In genomic region chr6:83511901-83512681, GRCh38 we compare ENCODE assay signal across 8 cellular contexts. TPM values are rescaled to one million over a fixed set of nuclear protein-coding genes. Genes with fewer than 3 reads are reported as not detected.
A peak's percentile ranks its signal among the peaks of the same experiment; 100 is the strongest.
DNase-seq lines count a peak whose midpoint lies in the region; ATAC-seq and TF ChIP-seq lines count a peak whose summit lies in the region.

Gene PRSS35, plus strand, starts transcription at chr6:83512534. Its CDS starts 10,908 bp downstream, at chr6:83523442.

- H3K27me3 ChIP-seq in A673 (replicated peaks; ENCODE audit: insufficient read depth, low read depth, low read length, poor library complexity): no peaks in the 10 kb centered on the region
- H3K27me3 ChIP-seq in endodermal cell (ENCODE audit: control insufficient read depth, insufficient read depth, low read length, poor library complexity, severe bottlenecking): no peaks in the 10 kb centered on the region

- peak within 1 kb of the TSS; percentile 32 for H3K9ac ChIP-seq in endodermal cell (ENCODE audit: extremely low read depth, low read length, poor library complexity, severe bottlenecking)

- peak within 1 kb of the TSS; percentile 14 for H3K27ac Mint-ChIP-seq in endodermal cell
- H3K27ac Mint-ChIP-seq in type B pancreatic cell: peak within 1 kb of the TSS; percentile 18

- ATAC-seq in SK-N-SH treated with all-trans-retinoic acid at 6 μM for 48 hours: peak; percentile 93

- H3K27ac ChIP-seq in A673 (ENCODE audit: low read depth, low read length, poor library complexity, severe bottlenecking) (peak within 1 kb of the TSS; percentile 75), endodermal cell (ENCODE audit: low read depth, low read length) (no peak within 1 kb of the TSS), mesodermal cell (ENCODE audit: low read depth, low read length, severe bottlenecking) (no peak within 1 kb of the TSS)

- H3K4me3 Mint-ChIP-seq in endodermal cell (peak within 1 kb of the TSS; percentile 70), type B pancreatic cell (peak within 1 kb of the TSS; percentile 86)

- H3K4me3 ChIP-seq in A673 (ENCODE audit: low read depth, low read length, poor library complexity, severe bottlenecking): peak within 1 kb of the TSS; percentile 64
- peak within 1 kb of the TSS; percentile 79 for H3K4me3 ChIP-seq in endodermal cell (ENCODE audit: low read length)
- H3K4me3 ChIP-seq in mesodermal cell (ENCODE audit: extremely low read depth, insufficient read depth, low read length, poor library complexity, severe bottlenecking): peak within 1 kb of the TSS; percentile 44

- no peaks in the 10 kb centered on the region for H3K9me3 Mint-ChIP-seq in endodermal cell
- H3K9me3 Mint-ChIP-seq in type B pancreatic cell: no peaks in the 10 kb centered on the region

- H3K36me3 ChIP-seq in A673 (ENCODE audit: insufficient read depth, low read length, poor library complexity, severe bottlenecking) (no peaks in the 10 kb centered on the region), endodermal cell (ENCODE audit: control insufficient read depth, insufficient read depth, low read length) (no peaks in the 10 kb centered on the region), mesodermal cell (ENCODE audit: control insufficient read depth, insufficient read depth, low read length) (no peaks in the 10 kb centered on the region)

- H3K4me1 Mint-ChIP-seq in endodermal cell (peaks cover 9% of the 10 kb centered on the region), type B pancreatic cell (ENCODE audit: unreplicated experiment) (peaks cover 13% of the 10 kb centered on the region)

- H3K36me3 Mint-ChIP-seq in endodermal cell (ENCODE audit: low read depth): no peaks in the 10 kb centered on the region
- no peaks in the 10 kb centered on the region for H3K36me3 Mint-ChIP-seq in type B pancreatic cell

- BruUV-seq in A673 (replicated peaks; lab: Mats Ljungman, UMichigan): no TSS peak

- H3K9me3 ChIP-seq in A673 (ENCODE audit: low read depth, low read length, poor library complexity, severe bottlenecking): no peaks in the 10 kb centered on the region
- H3K9me3 ChIP-seq in endodermal cell (ENCODE audit: control insufficient read depth, low read length): no peaks in the 10 kb centered on the region
- H3K9me3 ChIP-seq in mesodermal cell (ENCODE audit: control insufficient read depth, low read length): no peaks in the 10 kb centered on the region

- peak; percentile 89 for DNase-seq in A673 (ENCODE audit: low spot score)
- DNase-seq in HuH-7 (ENCODE audit: low spot score): peak; percentile 84
- DNase-seq in endodermal cell: peak; percentile 95
- DNase-seq in type B pancreatic cell (ENCODE audit: extremely low spot score, unreplicated experiment): peak; percentile 78
- DNase-seq in stimulated activated naive CD4-positive, alpha-beta T cell treated with Interleukin-2 at 50 U/mL for 16 hours (lab: John Stamatoyannopoulos, UW): no peak

- CTCF ChIA-PET in A673 (lab: Charles Lee): interaction anchor here (0.5 to 1.5 kb wide), 5 partner anchors 16 to 296 kb away, joined by 3 to 7 read pairs (median 5); no protein-coding TSS in a partner anchor

- TF ChIP-seq CTCF in A673 (conservative IDR thresholded peaks at IDR 0.05; ENCODE audit: low read depth, low read length): peak; percentile 93
- TF ChIP-seq CTCF in GM12873 (IDR thresholded peaks at IDR 0.05; ENCODE audit: insufficient read depth, low read depth, low read length, missing control alignments): peak; percentile 59
- peak; percentile 97 for TF ChIP-seq CTCF in endodermal cell (conservative IDR thresholded peaks at IDR 0.05)
- peak; percentile 80 for TF ChIP-seq CTCF in type B pancreatic cell (conservative IDR thresholded peaks at IDR 0.05)

- intact Hi-C loops in A673 (cut with micrococcal nuclease; ENCODE audit: unreplicated experiment): loop anchor here (1.0 to 10.0 kb wide), 4 partner anchors 94 to 1257 kb away; no protein-coding TSS in a partner anchor

- peaks cover 7% of the 10 kb centered on the region for H3K27me3 Mint-ChIP-seq in endodermal cell (ENCODE audit: insufficient read depth)
- peaks cover 6% of the 10 kb centered on the region for H3K27me3 Mint-ChIP-seq in type B pancreatic cell

- POLR2A ChIA-PET in A673 (lab: Charles Lee; ENCODE audit: low non-redundant PET): interaction anchor here (0.6 kb wide), 1 partner anchor 24 kb away, joined by 3 read pairs; no protein-coding TSS in a partner anchor

- H3K4me1 ChIP-seq in A673 (ENCODE audit: insufficient read depth, low read length, poor library complexity, severe bottlenecking): peaks cover 18% of the 10 kb centered on the region
- H3K4me1 ChIP-seq in endodermal cell (ENCODE audit: control insufficient read depth, insufficient read depth, low read length): no peaks in the 10 kb centered on the region
- H3K4me1 ChIP-seq in mesodermal cell (ENCODE audit: control insufficient read depth, insufficient read depth, low read length, poor library complexity, severe bottlenecking): peaks cover 5% of the 10 kb centered on the region

- 0 to 1% methylated on average over 6 to 38 of the region's 38 CpGs for WGBS in endodermal cell (ENCODE audit: insufficient coverage in 1 of 2, insufficient read length in 1 of 2), 2 experiments
- 1 to 3% methylated on average over 12 to 29 of the region's 38 CpGs for WGBS in mesodermal cell (ENCODE audit: insufficient coverage in 2 of 2), 2 experiments

TF ChIP-seq in SK-N-SH treated with all-trans-retinoic acid at 6 μM for 48 hours, 23 proteins besides CTCF, POLR2A, EP300 and RAD21:
- no peak for TF ChIP-seq ZNF70 (CRISPR knock-in tag; IDR thresholded peaks at IDR 0.05)
- no peak for TF ChIP-seq ZC3H10 (CRISPR knock-in tag; IDR thresholded peaks at IDR 0.05)
TF ChIP-seq in SK-N-SH treated with all-trans-retinoic acid at 6 μM for 48 hours: peak in this region for 0.

RNA-seq across cellular contexts. Expression of gene PRSS35, which starts in this region (rescaled TPM):
- total RNA-seq in A673 (2021) (112 and 131 TPM in 2 replicates), endodermal cell (1 to 10 TPM; 2.1 to 3.8 TPM), type B pancreatic cell (ENCODE audit: low replicate concordance) (3.1 and 6.5 TPM in 2 replicates)
- polyA plus RNA-seq in endodermal cell (2013, experiment 1 of 2): 11.6 TPM
- polyA plus RNA-seq in endodermal cell (2013, experiment 2 of 2): 11.1 TPM
- 16.2 TPM for polyA plus RNA-seq in mesodermal cell (2013, experiment 1 of 2)
- polyA plus RNA-seq in mesodermal cell (2013, experiment 2 of 2): 24.7 TPM

Comparison
In these comparisons a context has a peak if more than half of its experiments do, and no peak if none do; other contexts are left out.
1. RNA of gene PRSS35 (total RNA-seq): 112 to 131 TPM in A673; 3.1 to 6.5 TPM in type B pancreatic cell and 2.1 to 3.8 TPM in endodermal cell; every median in the first group is over 10 times any median in the second.
2. Peak in every context shown above with its lines, with median percentiles within 50 percentile points of each other: H3K4me3 ChIP-seq and CTCF ChIP-seq.